In the genomic region with DNA sequence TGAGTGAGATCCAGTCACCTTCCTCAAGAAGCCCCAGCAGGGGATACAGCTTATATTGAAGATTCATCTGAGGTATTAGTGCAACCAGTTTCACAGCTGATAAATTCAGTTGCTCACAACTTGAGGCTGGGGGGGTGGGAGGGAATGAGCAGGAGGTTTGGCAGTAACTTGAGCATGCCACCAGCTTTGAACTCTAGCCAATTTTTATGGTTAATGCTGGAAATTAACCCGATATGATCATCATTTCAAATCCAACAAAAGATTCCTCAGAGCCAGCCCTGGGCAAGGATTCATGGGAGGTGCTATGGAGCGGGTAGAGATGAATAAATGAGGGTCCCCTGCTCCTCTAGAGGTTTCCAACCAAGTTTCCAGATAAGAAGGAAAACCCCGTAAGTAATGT, we compare ENCODE assay signal across 17 cellular contexts.
A peak's percentile ranks its signal among the peaks of the same experiment; 100 is the strongest.
DNase-seq lines count a peak whose midpoint lies in the region; FAIRE-seq and TF ChIP-seq lines count a peak whose summit lies in the region.
"Had no signal": no experiment of that assay in that cellular context is flagged by ENCODE, and none has a peak within 500 bp of the region (broad histone marks: within the 10 kb centered on the region; RNA-seq: fewer than 3 reads in every experiment).

No MANE protein-coding gene starts in this region.

- H2AFZ ChIP-seq in astrocyte (ENCODE audit: low read depth, low read length) (no peak overlapping the region), Karpas-422 (ENCODE audit: low read length) (no peak overlapping the region)
- H2AFZ ChIP-seq: GM23338 had no signal

- no peak for FAIRE-seq in astrocyte (lab: Jason Lieb, UNC)
- FAIRE-seq in GM12891 (lab: Jason Lieb, UNC) = no peak
- FAIRE-seq: GM12878 had no signal

- H3K9me3 Mint-ChIP-seq in astrocyte (ENCODE audit: unreplicated experiment) = peaks cover 23% of the 10 kb centered on the region

- H3K27me3 Mint-ChIP-seq in astrocyte (ENCODE audit: low read depth, unreplicated experiment) = peaks cover 75% of the 10 kb centered on the region

- peaks cover 3% of the 10 kb centered on the region for H3K36me3 Mint-ChIP-seq in astrocyte (ENCODE audit: low read depth, unreplicated experiment)
- H3K36me3 Mint-ChIP-seq: CD8-positive, alpha-beta memory T cell had no signal

- H3K4me1 Mint-ChIP-seq in astrocyte (ENCODE audit: low read depth, unreplicated experiment) = peaks cover under 1% of the 10 kb centered on the region

- no peak overlapping the region for H3K27ac Mint-ChIP-seq in astrocyte (ENCODE audit: unreplicated experiment)
- H3K27ac Mint-ChIP-seq: CD8-positive, alpha-beta memory T cell; GM23338 had no signal

- H3K4me1 ChIP-seq in astrocyte (ENCODE audit: insufficient read depth, low read length) (peaks cover 1% of the 10 kb centered on the region), Karpas-422 (ENCODE audit: low read length) (peaks cover 23% of the 10 kb centered on the region)

- TF ChIP-seq CTCF in astrocyte (IDR thresholded peaks at IDR 0.05; ENCODE audit: insufficient read depth, low read depth, low read length) = no peak

- H3K27ac ChIP-seq in astrocyte (ENCODE audit: low read depth, low read length) (no peak overlapping the region), Karpas-422 (ENCODE audit: low read length) (no peak overlapping the region)
- H3K27ac ChIP-seq: 22Rv1, BLaER1 had no signal

- H3K9ac ChIP-seq in astrocyte (ENCODE audit: low read length) (no peak overlapping the region), Karpas-422 (ENCODE audit: low read length) (no peak overlapping the region)
- H3K9ac ChIP-seq: BLaER1 had no signal

- no peak for TF ChIP-seq POLR2A in GM12891 (IDR thresholded peaks at IDR 0.05; ENCODE audit: low read depth, low read length)

- no peaks in the 10 kb centered on the region for H3K9me2 ChIP-seq in Karpas-422 (replicated peaks; ENCODE audit: insufficient read depth, low read length)

- H3K27me3 ChIP-seq in astrocyte (ENCODE audit: insufficient read depth, low read length) (peaks cover 15% of the 10 kb centered on the region), Karpas-422 (ENCODE audit: low read length) (no peaks in the 10 kb centered on the region)
- H3K27me3 ChIP-seq: BLaER1 had no signal

- no peak overlapping the region for H3K4me3 Mint-ChIP-seq in astrocyte (ENCODE audit: unreplicated experiment)
- H3K4me3 Mint-ChIP-seq: CD8-positive, alpha-beta memory T cell; GM23338 had no signal

- no peaks in the 10 kb centered on the region for H3K9me3 ChIP-seq in astrocyte (ENCODE audit: insufficient read depth, low read depth, low read length)
- no peaks in the 10 kb centered on the region for H3K9me3 ChIP-seq in Karpas-422 (ENCODE audit: low read length)

- no peak overlapping the region for H3K4me2 ChIP-seq in astrocyte (ENCODE audit: low read length)
- H3K4me2 ChIP-seq in Karpas-422 (ENCODE audit: low read depth, low read length, poor library complexity, severe bottlenecking) = no peak overlapping the region
- H3K4me2 ChIP-seq: BLaER1, GM23338 had no signal

- H3K4me3 ChIP-seq in astrocyte (ENCODE audit: insufficient read depth, low read depth, low read length) (no peak overlapping the region), Karpas-422 (ENCODE audit: low read length) (no peak overlapping the region)
- H3K4me3 ChIP-seq: BLaER1, GM12878, GM23338 had no signal

- H3K79me2 ChIP-seq in astrocyte (ENCODE audit: insufficient read depth, low read length) (no peaks in the 10 kb centered on the region), Karpas-422 (ENCODE audit: low read length) (no peaks in the 10 kb centered on the region)

- DNase-seq in DMS 273 (lab: John Stamatoyannopoulos, UW; ENCODE audit: unreplicated experiment) = peak; percentile 40
- no peak for DNase-seq in DMS 273 treated with DMSO at 0.1 percent for 48 hours (lab: John Stamatoyannopoulos, UW)
- DNase-seq in NCI-H1105 (lab: John Stamatoyannopoulos, UW) = peak; percentile 58
- DNase-seq in NCI-H2196 treated with DMSO at 0.1 percent for 48 hours (lab: John Stamatoyannopoulos, UW; ENCODE audit: unreplicated experiment) = peak; percentile 69
- DNase-seq in astrocyte (ENCODE audit: low read depth) = peak; percentile 38
- DNase-seq in GM12891 (ENCODE audit: insufficient read length, low spot score) = no peak
- DNase-seq in Karpas-422 = no peak
- DNase-seq in DMS114 treated with DMSO at 0.1 percent for 48 hours (lab: John Stamatoyannopoulos, UW; ENCODE audit: unreplicated experiment) = no peak
- DNase-seq: Caco-2; CD8-positive, alpha-beta memory T cell; DMS79; H7; IMR-90 had no signal

- H4K20me1 ChIP-seq in astrocyte (ENCODE audit: insufficient read depth, low read length) (no peaks in the 10 kb centered on the region), Karpas-422 (ENCODE audit: insufficient read depth, low read depth, low read length) (no peaks in the 10 kb centered on the region)
- H4K20me1 ChIP-seq: BLaER1 had no signal

- H3K36me3 ChIP-seq in astrocyte (ENCODE audit: insufficient read depth, low read length) = no peaks in the 10 kb centered on the region
- no peaks in the 10 kb centered on the region for H3K36me3 ChIP-seq in Karpas-422 (ENCODE audit: insufficient read depth, low read length)
- H3K36me3 ChIP-seq: BLaER1 had no signal

TF ChIP-seq in GM12891, 5 proteins besides CTCF, POLR2A, EP300 and RAD21:
- TF ChIP-seq PAX5 (IDR thresholded peaks at IDR 0.05; ENCODE audit: insufficient read depth, low read length, severe bottlenecking) = no peak
- no peak for TF ChIP-seq POU2F2 (IDR thresholded peaks at IDR 0.05; ENCODE audit: low read depth, low read length)
- no peak for TF ChIP-seq TAF1 (IDR thresholded peaks at IDR 0.05; ENCODE audit: low read depth, low read length)
- no peak for TF ChIP-seq SPI1 (IDR thresholded peaks at IDR 0.05; ENCODE audit: low read depth, low read length)
- no peak for TF ChIP-seq POLR2AphosphoS5 (IDR thresholded peaks at IDR 0.05; ENCODE audit: low read depth, low read length)

Comparison
In these comparisons a context has a peak if more than half of its experiments do, and no peak if none do; other contexts are left out.
1. DNase-seq: peak in DMS 273 (single experiment), NCI-H1105 (single experiment), NCI-H2196 treated with DMSO at 0.1 percent for 48 hours (single experiment) and astrocyte (single experiment); none in DMS 273 treated with DMSO at 0.1 percent for 48 hours (single experiment), GM12891 (single experiment), Karpas-422 (single experiment) and DMS114 treated with DMSO at 0.1 percent for 48 hours (single experiment).